10 cellular contexts compared by ENCODE assay signal in genomic region chr7:2175514-2175913, GRCh38. TPM values are rescaled to one million over a fixed set of nuclear protein-coding genes. Genes with fewer than 3 reads are reported as not detected.
A peak's percentile ranks its signal among the peaks of the same experiment; 100 is the strongest.
DNase-seq lines count a peak whose midpoint lies in the region; ATAC-seq and TF ChIP-seq lines count a peak whose summit lies in the region.
"Had no signal": no experiment of that assay in that cellular context is flagged by ENCODE, and none has a peak within 500 bp of the region (broad histone marks: within the 10 kb centered on the region; RNA-seq: fewer than 3 reads in every experiment).

No MANE protein-coding gene starts in this region.

- intact Hi-C loops in adrenal gland (cut with DNase I) = no loop called here

- peaks cover 22% of the 10 kb centered on the region for H3F3A ChIP-seq in GM23248 (ENCODE audit: insufficient read depth)

- H3K9ac ChIP-seq in GM23248 (peak overlapping the region; percentile 63), skeletal muscle satellite cell (ENCODE audit: low read depth, low read length) (peak overlapping the region; percentile 69)

- H3K9me3 Mint-ChIP-seq in naive thymus-derived CD8-positive, alpha-beta T cell = no peaks in the 10 kb centered on the region

- WGBS in GM23248 (ENCODE audit: low coverage in 1 of 2, low lambda C conversion rate in 2 of 2, missing lambda C conversion rate in 2 of 2), 2 experiments = 0% methylated on average over 2 of the region's 2 CpGs
- 63 to 68% (median 66%) methylated on average over 2 of the region's 2 CpGs for WGBS in adrenal gland, 4 donors

- no peak for TF ChIP-seq POLR2A in adrenal gland (IDR thresholded peaks at IDR 0.05)

- H3K27me3 Mint-ChIP-seq in naive thymus-derived CD8-positive, alpha-beta T cell = no peaks in the 10 kb centered on the region

- peak overlapping the region; percentile 49 for H2AFZ ChIP-seq in GM23248

- TF ChIP-seq CTCF in adrenal gland (IDR thresholded peaks at IDR 0.05) (no peak), cardiac muscle cell (IDR thresholded peaks at IDR 0.05; ENCODE audit: low read depth, low read length) (no peak)

- in situ Hi-C loops in GM23248 (cut with MboI) = no loop called here

- POLR2A ChIA-PET in naive thymus-derived CD8-positive, alpha-beta T cell (lab: Charles Lee) = interaction anchor here (0.7 kb wide), 1 partner anchor 16 kb away, joined by 8 read pairs; no protein-coding TSS in a partner anchor

- H3K4me2 ChIP-seq in GM23248 (ENCODE audit: unreplicated experiment) (peak overlapping the region; percentile 80), skeletal muscle satellite cell (ENCODE audit: low read length) (peak overlapping the region; percentile 60)

- peak; percentile 97 for DNase-seq in GM23248
- peak in 4 of 7 donors; percentile 16 to 50 (median 42) for DNase-seq in adrenal gland
- DNase-seq in cardiac muscle cell (ENCODE audit: low read depth in 1 of 2, low spot score in 1 of 2) = peak; percentile 39 to 98
- DNase-seq in naive thymus-derived CD8-positive, alpha-beta T cell = no peak
- DNase-seq: activated naive CD4-positive, alpha-beta T cell treated with Interleukin-2 at 50 U/mL for 16 hours; NCI-H187 had no signal

- H3K9me2 ChIP-seq in GM23248 (ENCODE audit: insufficient read depth) = no peaks in the 10 kb centered on the region

- H3K9me3 ChIP-seq in GM23248 (ENCODE audit: low read depth) (no peaks in the 10 kb centered on the region), adrenal gland (replicated peaks in 1 of 3) (no peaks in the 10 kb centered on the region), cardiac muscle cell (ENCODE audit: low read depth) (no peaks in the 10 kb centered on the region), skeletal muscle satellite cell (replicated peaks; ENCODE audit: low read length) (no peaks in the 10 kb centered on the region)

- H3K27ac Mint-ChIP-seq in naive thymus-derived CD8-positive, alpha-beta T cell = peak overlapping the region in 3 of 10 donors; percentile 46 to 63 (median 60)

- peaks cover 0 to 13% (median 3%) of the 10 kb centered on the region in 4 donors for H3K4me1 Mint-ChIP-seq in naive thymus-derived CD8-positive, alpha-beta T cell

- peaks cover 28% of the 10 kb centered on the region for H3K4me1 ChIP-seq in GM23248 (ENCODE audit: insufficient read depth)
- H3K4me1 ChIP-seq in adrenal gland (replicated peaks in 1 of 2) = no peaks in the 10 kb centered on the region
- peaks cover 13% of the 10 kb centered on the region for H3K4me1 ChIP-seq in cardiac muscle cell (ENCODE audit: low read depth)
- H3K4me1 ChIP-seq in skeletal muscle satellite cell (ENCODE audit: control insufficient read depth, insufficient read depth, low read length) = peaks cover 39% of the 10 kb centered on the region

- 0 out of 2 replicates have a peak, but pooled peaks cover 9% of the 10 kb centered on the region for H3K79me2 ChIP-seq in GM23248 (ENCODE audit: insufficient read depth)

- peak overlapping the region; percentile 90 for H3K27ac ChIP-seq in GM23248
- peak overlapping the region in 1 of 5 donors; percentile 55 for H3K27ac ChIP-seq in adrenal gland
- peak overlapping the region; percentile 64 for H3K27ac ChIP-seq in cardiac muscle cell

- peak overlapping the region; percentile 41 for H3K4me3 ChIP-seq in GM23248
- H3K4me3 ChIP-seq in adrenal gland = no peak overlapping the region
- H3K4me3 ChIP-seq in cardiac muscle cell = no peak overlapping the region
- H3K4me3 ChIP-seq in skeletal muscle satellite cell (ENCODE audit: low read length) = no peak overlapping the region

- H3K27me3 ChIP-seq in GM23248 (replicated peaks; ENCODE audit: insufficient read depth) (no peaks in the 10 kb centered on the region), adrenal gland (no peaks in the 10 kb centered on the region), cardiac muscle cell (no peaks in the 10 kb centered on the region), skeletal muscle satellite cell (ENCODE audit: control insufficient read depth, insufficient read depth, low read length) (no peaks in the 10 kb centered on the region)

- H4K20me1 ChIP-seq in GM23248 (ENCODE audit: insufficient read depth) = no peaks in the 10 kb centered on the region

- H3K36me3 Mint-ChIP-seq in naive thymus-derived CD8-positive, alpha-beta T cell = peaks cover 7 to 25% (median 16%) of the 10 kb centered on the region in 3 donors

- ATAC-seq in HG02588 (IDR thresholded peaks at IDR 0.05; ENCODE audit: unreplicated experiment) = no peak
- no peak for ATAC-seq in GM19351 (IDR thresholded peaks at IDR 0.05; ENCODE audit: unreplicated experiment)
- ATAC-seq in naive thymus-derived CD8-positive, alpha-beta T cell = no peak
- ATAC-seq in GM18907 (IDR thresholded peaks at IDR 0.05; ENCODE audit: unreplicated experiment) = no peak

- H3K36me3 ChIP-seq in GM23248 (ENCODE audit: low read depth) (no peaks in the 10 kb centered on the region), adrenal gland (replicated peaks in 1 of 2) (no peaks in the 10 kb centered on the region), cardiac muscle cell (no peaks in the 10 kb centered on the region), skeletal muscle satellite cell (ENCODE audit: insufficient read depth, low read length) (peaks cover 12% of the 10 kb centered on the region)

- H3K4me3 Mint-ChIP-seq in naive thymus-derived CD8-positive, alpha-beta T cell = no peak overlapping the region

RNA-seq across cellular contexts. Expression of gene MAD1L1, which starts 57.2 kb away (rescaled TPM):
- 57.0 and 69.8 TPM in 2 replicates for total RNA-seq in GM23248 (2014; rRNA removed; shearing (Covaris generic))
- polyA plus RNA-seq in GM23248 (2016; fragmentation: Nextera tagmentation; extraction: Ambion mirVana) (38.2 and 46.5 TPM in 2 replicates), adrenal gland (10 to 100 TPM in 2 of 3 donors, 1 to 10 TPM in 1; 6.7 to 87.7 (median 57.0) TPM), cardiac muscle cell (38.3 and 47.0 TPM in 2 replicates)
- total RNA-seq in adrenal gland (10 to 100 TPM; 19.4 to 82.9 (median 28.0) TPM), cardiac muscle cell (56.2 and 70.6 TPM in 2 replicates)
- 34.2 and 37.4 TPM in 2 replicates for total RNA-seq in skeletal muscle satellite cell (2012; rRNA removed)
- total RNA-seq in naive thymus-derived CD8-positive, alpha-beta T cell = 10 to 100 TPM; 84.5 to 95.9 TPM
- polyA plus RNA-seq in naive thymus-derived CD8-positive, alpha-beta T cell = 100 to 1,000 TPM; 146 to 243 (median 190) TPM

Comparison
In these comparisons a context has a peak if more than half of its experiments do, and no peak if none do; other contexts are left out.
1. DNase-seq: peak in GM23248 (single experiment), adrenal gland (4 of 7) and cardiac muscle cell (2 of 2); none in naive thymus-derived CD8-positive, alpha-beta T cell (0 of 10).